Comparison of ENCODE assay signal across 19 cellular contexts in the genomic region with DNA sequence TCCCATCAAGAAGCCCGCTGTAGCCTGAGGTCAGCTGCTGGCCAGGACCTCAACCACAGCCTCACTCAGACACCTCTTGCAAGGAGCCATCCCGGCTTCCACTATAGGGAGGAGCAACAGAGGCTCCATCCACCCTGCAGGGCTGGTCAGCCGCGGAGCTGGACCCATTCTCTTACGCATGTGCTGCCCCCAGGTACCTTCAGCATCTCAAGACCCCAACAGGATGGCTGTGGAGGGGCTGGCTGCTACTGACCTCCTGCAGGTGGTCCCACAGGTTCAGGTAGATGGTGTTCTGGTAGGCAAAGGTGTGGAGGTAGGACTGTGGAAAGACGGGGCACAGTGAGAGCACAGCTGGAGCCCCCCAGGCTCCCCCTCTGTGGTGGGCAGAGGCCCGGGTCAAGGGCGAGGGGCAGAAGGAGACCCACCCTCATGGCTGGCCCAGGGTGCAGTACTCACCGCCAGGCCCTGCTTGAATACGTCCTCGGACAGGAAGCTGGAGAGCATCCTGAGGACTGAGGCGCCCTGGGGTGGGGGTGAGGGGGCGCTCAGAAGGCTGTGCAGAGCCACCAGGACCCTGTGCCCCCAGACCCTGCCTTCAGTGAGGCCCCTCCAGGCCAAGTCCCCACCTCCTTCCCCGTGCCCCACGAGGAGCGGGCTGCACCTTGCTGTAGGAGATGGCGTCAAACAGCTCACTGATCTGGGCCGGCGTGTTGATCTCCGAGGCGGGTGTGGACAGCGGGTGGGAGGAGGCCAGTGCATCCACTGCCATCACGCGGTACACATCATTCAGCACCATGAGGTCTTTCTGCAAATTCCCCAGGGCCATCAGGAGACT. TPM values are rescaled to one million over a fixed set of nuclear protein-coding genes. Genes with fewer than 3 reads are reported as not detected.
DNase-seq lines count a peak whose midpoint lies in the region; ATAC-seq, FAIRE-seq and TF ChIP-seq lines count a peak whose summit lies in the region.
"Had no signal": no experiment of that assay in that cellular context is flagged by ENCODE, and none has a peak within 500 bp of the region (broad histone marks: within the 10 kb centered on the region; RNA-seq: fewer than 3 reads in every experiment).

No MANE protein-coding gene starts in this region.

- H3K23ac ChIP-seq in mesenchymal stem cell (ENCODE audit: low read length in 2 of 2), result no peak overlapping the region

- H3K27ac ChIP-seq in breast epithelium, result peak overlapping the region; percentile 21 to 33
- no peak overlapping the region for H3K27ac ChIP-seq in K562 (ENCODE audit: extremely low read depth, low read depth, low read length)
- H3K27ac ChIP-seq in mesenchymal stem cell (ENCODE audit: low read length, poor library complexity, severe bottlenecking), result no peak overlapping the region
- no peak overlapping the region for H3K27ac ChIP-seq in aorta (ENCODE audit: low read depth in 1 of 2, low read length in 2 of 2)
- no peak overlapping the region for H3K27ac ChIP-seq in left lung

- H3K36me3 Mint-ChIP-seq in MCF 10A (ENCODE audit: insufficient read depth, unreplicated experiment), result peaks cover 93% of the 10 kb centered on the region
- H3K36me3 Mint-ChIP-seq: CD8-positive, alpha-beta memory T cell had no signal

- H3K4me3 Mint-ChIP-seq in MCF 10A (ENCODE audit: unreplicated experiment), result no peak overlapping the region
- H3K4me3 Mint-ChIP-seq: CD8-positive, alpha-beta memory T cell; GM23338 had no signal

- BruUV-seq in MCF 10A (replicated peaks; lab: Mats Ljungman, UMichigan) (no TSS peak), K562 (replicated peaks; lab: Mats Ljungman, UMichigan) (no TSS peak)

- H3K9me3 ChIP-seq in breast epithelium (no peaks in the 10 kb centered on the region), K562 (replicated peaks; ENCODE audit: control insufficient read depth, insufficient read depth, low read depth, low read length) (no peaks in the 10 kb centered on the region), mesenchymal stem cell (ENCODE audit: control insufficient read depth, low read length) (no peaks in the 10 kb centered on the region), aorta (ENCODE audit: control insufficient read depth, low read length) (no peaks in the 10 kb centered on the region), left lung (no peaks in the 10 kb centered on the region)

- no peak overlapping the region for H2BK5ac ChIP-seq in mesenchymal stem cell (ENCODE audit: low read depth, low read length, poor library complexity, severe bottlenecking)

- no peak overlapping the region for H4K8ac ChIP-seq in mesenchymal stem cell (ENCODE audit: low read length)

- no peak overlapping the region for H2BK12ac ChIP-seq in mesenchymal stem cell (ENCODE audit: low read length in 2 of 2)

- no peak overlapping the region for H4K91ac ChIP-seq in mesenchymal stem cell (ENCODE audit: low read length)

- H3K27me3 ChIP-seq in breast epithelium (no peaks in the 10 kb centered on the region), K562 (ENCODE audit: control insufficient read depth in 2 of 2, insufficient read depth in 2 of 2, low read length in 2 of 2) (peaks cover 0 to 7% of the 10 kb centered on the region in 2 experiments; a peak in 1 of 5 replicates), mesenchymal stem cell (ENCODE audit: control insufficient read depth in 1 of 2, insufficient read depth in 1 of 2, low read length in 2 of 2) (no peaks in the 10 kb centered on the region), aorta (ENCODE audit: control insufficient read depth in 1 of 2, insufficient read depth in 2 of 2, low read length in 1 of 2) (no peaks in the 10 kb centered on the region), left lung (no peaks in the 10 kb centered on the region)

- POLR2A ChIA-PET in MCF 10A (lab: Yijun Ruan, JAX), result no interaction called here
- POLR2A ChIA-PET in K562 (lab: Yijun Ruan, JAX), result interaction anchor here (0.6 to 1.5 kb wide), 3 partner anchors 8 to 47 kb away, joined by 3 to 5 read pairs (median 4); a partner anchor contains a TSS

- in situ Hi-C loops in K562 (cut with MboI), result no loop called here

- no peak overlapping the region for H2AK5ac ChIP-seq in mesenchymal stem cell (ENCODE audit: low read length, severe bottlenecking)

- H3K9me3 Mint-ChIP-seq in MCF 10A (ENCODE audit: unreplicated experiment), result no peaks in the 10 kb centered on the region
- H3K9me3 Mint-ChIP-seq: CD8-positive, alpha-beta memory T cell; GM23338 had no signal

- DNase-seq in breast epithelium (ENCODE audit: low spot score in 2 of 2) (no peak), MCF 10A (ENCODE audit: unreplicated experiment) (no peak), K562 (ENCODE audit: extremely low read depth in 1 of 4, low spot score in 3 of 4) (no peak), mesenchymal stem cell (no peak), aorta (peak; percentile 44 to 72), left lung (no peak)
- DNase-seq: CD8-positive, alpha-beta memory T cell; DND-41; KBM-7; NCI-H1048; NCI-H146; NCI-H2081; NCI-H524 had no signal

- H2AFZ ChIP-seq in K562 (ENCODE audit: low read depth, low read length), result peak overlapping the region; percentile 46; the same call in 1 of the 2 replicates
- H2AFZ ChIP-seq in mesenchymal stem cell (ENCODE audit: low read depth, low read length), result no peak overlapping the region
- H2AFZ ChIP-seq: GM23338 had no signal

- H3K14ac ChIP-seq in mesenchymal stem cell (ENCODE audit: low read length in 2 of 2), result no peak overlapping the region

- no peaks in the 10 kb centered on the region for H3K79me2 ChIP-seq in K562 (ENCODE audit: control insufficient read depth, insufficient read depth, low read length)

- no peak for FAIRE-seq in K562 (lab: Jason Lieb, UNC)
- FAIRE-seq: G401.6, GM18507 had no signal

- H4K20me1 ChIP-seq in K562 (replicated peaks; ENCODE audit: control insufficient read depth, insufficient read depth, low read length), result peaks cover 2% of the 10 kb centered on the region; the same call in 1 of the 2 replicates

- H3K4me1 Mint-ChIP-seq in MCF 10A (ENCODE audit: insufficient read depth, unreplicated experiment), result peaks cover 8% of the 10 kb centered on the region
- H3K4me1 Mint-ChIP-seq: CD8-positive, alpha-beta memory T cell had no signal

- ATAC-seq in K562 (peak; percentile 44), aorta (ENCODE audit: low FRiP score) (no peak), GM19395 (IDR thresholded peaks at IDR 0.05; ENCODE audit: unreplicated experiment) (no peak), left lung (no peak), HG03280 (IDR thresholded peaks at IDR 0.05; ENCODE audit: unreplicated experiment) (no peak)
- ATAC-seq: GM23338 had no signal

- H3K9ac ChIP-seq in K562 (ENCODE audit: insufficient read depth in 1 of 2, low read depth in 2 of 2, low read length in 2 of 2) (peak overlapping the region in 1 of 2 experiments; percentile 48; a peak in 1 of 4 replicates), mesenchymal stem cell (ENCODE audit: low read length) (no peak overlapping the region)

- TF ChIP-seq EP300 in K562 (IDR thresholded peaks at IDR 0.05; ENCODE audit: low read length), result no peak

- no peak overlapping the region for H3K4ac ChIP-seq in mesenchymal stem cell (ENCODE audit: low read depth in 1 of 2, low read length in 2 of 2)

- intact Hi-C loops in breast epithelium (cut with DNase I; ENCODE audit: low total_unique reads), result no loop called here
- intact Hi-C loops in MCF 10A (cut with micrococcal nuclease), result no loop called here
- intact Hi-C loops in K562 (cut with micrococcal nuclease), result no loop called here
- intact Hi-C loops in aorta (cut with DNase I), result no loop called here
- intact Hi-C loops in left lung (cut with DNase I), result no loop called here

- no peak for TF ChIP-seq CTCF in breast epithelium (IDR thresholded peaks at IDR 0.05)
- no peak for TF ChIP-seq CTCF in MCF 10A (IDR thresholded peaks at IDR 0.05; ENCODE audit: unreplicated experiment)
- no peak for TF ChIP-seq CTCF in K562 (IDR thresholded peaks at IDR 0.05 in 2 of 3, conservative IDR thresholded peaks at IDR 0.05 in 1 of 3; ENCODE audit: insufficient read depth in 2 of 3, low read depth in 1 of 3, low read length in 3 of 3)
- no peak for TF ChIP-seq CTCF in left lung (IDR thresholded peaks at IDR 0.05)

- H3K4me1 ChIP-seq in breast epithelium (no peaks in the 10 kb centered on the region), K562 (replicated peaks in 1 of 2; ENCODE audit: control insufficient read depth in 2 of 2, insufficient read depth in 2 of 2, low read length in 2 of 2) (peaks cover 0 to 49% of the 10 kb centered on the region in 2 experiments; a peak in 3 of 5 replicates), mesenchymal stem cell (ENCODE audit: control insufficient read depth, insufficient read depth, low read depth, low read length) (peaks cover 24% of the 10 kb centered on the region), aorta (ENCODE audit: control insufficient read depth in 1 of 2, insufficient read depth in 2 of 2, low read length in 2 of 2) (no peaks in the 10 kb centered on the region), left lung (no peaks in the 10 kb centered on the region)

- no peaks in the 10 kb centered on the region for H3K36me3 ChIP-seq in breast epithelium
- H3K36me3 ChIP-seq in K562 (ENCODE audit: control insufficient read depth, insufficient read depth, low read length), result no peaks in the 10 kb centered on the region
- H3K36me3 ChIP-seq in mesenchymal stem cell (ENCODE audit: control insufficient read depth in 1 of 2, insufficient read depth in 2 of 2, low read depth in 1 of 2, low read length in 2 of 2), result peaks cover 41 to 97% of the 10 kb centered on the region in 2 experiments
- no peaks in the 10 kb centered on the region for H3K36me3 ChIP-seq in aorta (ENCODE audit: control insufficient read depth in 1 of 2, insufficient read depth in 2 of 2, low read length in 1 of 2)
- H3K36me3 ChIP-seq in left lung, result peaks cover 0 to 89% of the 10 kb centered on the region in 2 donors

- TF ChIP-seq RAD21 in K562 (CRISPR knock-in tag; conservative IDR thresholded peaks at IDR 0.05 in 1 of 2, IDR thresholded peaks at IDR 0.05 in 1 of 2), result no peak

- WGBS in K562 (ENCODE audit: insufficient coverage, low coverage, missing lambda C conversion rate), result 57% methylated on average over 22 of the region's 24 CpGs
- WGBS in mesenchymal stem cell, result 94% methylated on average over 23 of the region's 24 CpGs
- WGBS in aorta, 2 donors, result 96% methylated on average over 21 to 24 of the region's 24 CpGs

- CTCF ChIA-PET in MCF 10A (lab: Yijun Ruan, JAX), result interaction anchor here (0.6 to 1.2 kb wide), 3 partner anchors 73 to 1174 kb away, joined by 3 read pairs; no protein-coding TSS in a partner anchor
- CTCF ChIA-PET in K562 (lab: Yijun Ruan, JAX; ENCODE audit: low intra/inter-chr PET ratio), result no interaction called here

- no peak overlapping the region for H3K4me3 ChIP-seq in breast epithelium
- H3K4me3 ChIP-seq in K562, result no peak overlapping the region
- H3K4me3 ChIP-seq in mesenchymal stem cell (ENCODE audit: insufficient read depth in 1 of 2, low read depth in 1 of 2, low read length in 2 of 2), result no peak overlapping the region
- no peak overlapping the region for H3K4me3 ChIP-seq in aorta (ENCODE audit: low read length in 2 of 2)
- no peak overlapping the region for H3K4me3 ChIP-seq in left lung
- H3K4me3 ChIP-seq: GM23338 had no signal

- H2BK120ac ChIP-seq in mesenchymal stem cell (ENCODE audit: low read depth, low read length), result no peak overlapping the region

- no peaks in the 10 kb centered on the region for H3K79me1 ChIP-seq in mesenchymal stem cell (replicated peaks; ENCODE audit: low read length, poor library complexity, severe bottlenecking)

- H3K18ac ChIP-seq in mesenchymal stem cell (ENCODE audit: low read depth in 1 of 2, low read length in 2 of 2), result no peak overlapping the region

- no peak for TF ChIP-seq POLR2A in breast epithelium (IDR thresholded peaks at IDR 0.05)
- no peak for TF ChIP-seq POLR2A in K562 (conservative IDR thresholded peaks at IDR 0.05)

- no peak overlapping the region for H3K4me2 ChIP-seq in K562 (ENCODE audit: insufficient read depth, low read length)
- no peak overlapping the region for H3K4me2 ChIP-seq in mesenchymal stem cell (ENCODE audit: low read length, poor library complexity, severe bottlenecking)
- H3K4me2 ChIP-seq: GM23338 had no signal

- H3K9me1 ChIP-seq in K562 (ENCODE audit: control insufficient read depth, insufficient read depth, low read length), result no peaks in the 10 kb centered on the region

- H3K27ac Mint-ChIP-seq in MCF 10A (ENCODE audit: low read depth, unreplicated experiment), result no peak overlapping the region
- H3K27ac Mint-ChIP-seq: CD8-positive, alpha-beta memory T cell; GM23338 had no signal

- peak overlapping the region; percentile 30 for H2BK15ac ChIP-seq in mesenchymal stem cell (ENCODE audit: low read depth, poor library complexity, severe bottlenecking)

- no peaks in the 10 kb centered on the region for H3K27me3 Mint-ChIP-seq in MCF 10A (ENCODE audit: insufficient read depth, unreplicated experiment)

RNA-seq across cellular contexts. Expression of a gene that starts 11.4 kb away (rescaled TPM):
- total RNA-seq in breast epithelium (100 to 1,000 TPM in 2 of 3 donors, 10 to 100 TPM in 1; 26.5 to 129 (median 106) TPM), MCF 10A (2022) (252 and 294 TPM in 2 replicates), K562 (2014; rRNA removed) (1.0 and 1.8 TPM in 2 replicates), K562 (2014; rRNA removed; fragmentation: Illumina TruSeq; extraction: Trizol) (1.1 and 1.3 TPM in 2 replicates), K562 (2015; rRNA removed; fragmentation: Illumina TruSeq; extraction: Trizol) (2.5 and 2.6 TPM in 2 replicates), K562 (2021) (4.8 and 5.7 TPM in 2 replicates), aorta (10 to 100 TPM; 21.4 to 30.7 TPM), left lung (100 to 1,000 TPM in 1 of 2 donors, 10 to 100 TPM in 1; 27.2 to 139 TPM)
- total RNA-seq in K562 (2011; cell fraction: chromatin; rRNA removed; ENCODE audit: low replicate concordance), result 2.9 and 3.1 TPM in 2 replicates
- 1.2 and 1.8 TPM in 2 replicates for total RNA-seq in K562 (2011; cell fraction: nucleolus; rRNA removed)
- 1.5 and 2.5 TPM in 2 replicates for total RNA-seq in K562 (2011; cell fraction: nucleoplasm; rRNA removed)
- polyA plus RNA-seq in K562 (2011; rRNA removed) (0.43 and 2.0 TPM in 2 replicates), K562 (2014; fragmentation: Illumina TruSeq; extraction: Trizol) (4.0 and 4.2 TPM in 2 replicates), K562 (2014; fragmentation: Nextera tagmentation; extraction: Ambion mirVana) (under 1 TPM; 0.23 to 0.27 TPM), K562 (2014; rRNA removed) (4.7 and 8.9 TPM in 2 replicates), aorta (100 to 1,000 TPM in 1 of 2 donors, 1 to 10 TPM in 1; 4.2 to 225 TPM)
- polyA plus RNA-seq in K562 (2011; cell fraction: cytosol; rRNA removed), result 0.63 and 1.5 TPM in 2 replicates
- polyA plus RNA-seq in K562 (2011; cell fraction: nucleus; rRNA removed), result 3.6 and 6.0 TPM in 2 replicates
- 6.6 and 17.5 TPM in 2 replicates for polyA plus RNA-seq in K562 (2012)
- 0.30 and 0.67 TPM in 2 replicates for polyA minus RNA-seq in K562 (2011; rRNA and poly(A)+ RNA removed)
- 0.95 and 3.6 TPM in 2 replicates for polyA minus RNA-seq in K562 (2011; cell fraction: cytosol; rRNA and poly(A)+ RNA removed)
- 0.67 and 0.78 TPM in 2 replicates for polyA minus RNA-seq in K562 (2011; cell fraction: nucleus; rRNA and poly(A)+ RNA removed)
- polyA plus RNA-seq in mesenchymal stem cell (2013, experiment 1 of 2), result 63.7 TPM
- polyA plus RNA-seq in mesenchymal stem cell (2013, experiment 2 of 2), result 61.6 TPM
- polyA plus RNA-seq: CD8-positive, alpha-beta memory T cell had no signal

RNA-seq across cellular contexts. Expression of a gene that starts 27.1 kb away (rescaled TPM):
- 1 to 10 TPM in 1 of 3 donors, under 1 TPM in 1, not detected in 1; 0.64 to 2.3 TPM for total RNA-seq in breast epithelium
- total RNA-seq in MCF 10A (2022), result not detected in 2 replicates
- total RNA-seq in K562 (2011; cell fraction: chromatin; rRNA removed; ENCODE audit: low replicate concordance), result not detected in 2 replicates
- total RNA-seq in K562 (2011; cell fraction: nucleolus; rRNA removed), result not detected in 2 replicates
- total RNA-seq in K562 (2011; cell fraction: nucleoplasm; rRNA removed), result not detected in 2 replicates
- 0.82 and 1.1 TPM in 2 replicates for total RNA-seq in K562 (2014; rRNA removed)
- total RNA-seq in K562 (2014; rRNA removed; fragmentation: Illumina TruSeq; extraction: Trizol), result 0.41 and 0.51 TPM in 2 replicates
- 0.29 and 0.45 TPM in 2 replicates for total RNA-seq in K562 (2015; rRNA removed; fragmentation: Illumina TruSeq; extraction: Trizol)
- 0.47 and 0.66 TPM in 2 replicates for total RNA-seq in K562 (2021)
- 0.08 and 0.14 TPM in 2 replicates for polyA plus RNA-seq in K562 (2011; rRNA removed)
- polyA plus RNA-seq in K562 (2011; cell fraction: cytosol; rRNA removed), result 0.18 and 0.22 TPM in 2 replicates
- polyA plus RNA-seq in K562 (2011; cell fraction: nucleus; rRNA removed), result 0.10 and 0.56 TPM in 2 replicates
- polyA plus RNA-seq in K562 (2012), result 0.39 and 0.48 TPM in 2 replicates
- 0.55 and 0.70 TPM in 2 replicates for polyA plus RNA-seq in K562 (2014; fragmentation: Illumina TruSeq; extraction: Trizol)
- polyA plus RNA-seq in K562 (2014; fragmentation: Nextera tagmentation; extraction: Ambion mirVana), result under 1 TPM; 0.11 to 0.13 TPM
- 0.37 and 0.47 TPM in 2 replicates for polyA plus RNA-seq in K562 (2014; rRNA removed)
- not detected in 2 replicates for polyA minus RNA-seq in K562 (2011; rRNA and poly(A)+ RNA removed)
- polyA minus RNA-seq in K562 (2011; cell fraction: cytosol; rRNA and poly(A)+ RNA removed), result not detected in 2 replicates
- polyA minus RNA-seq in K562 (2011; cell fraction: nucleus; rRNA and poly(A)+ RNA removed), result not detected in 2 replicates
- 0.12 TPM for polyA plus RNA-seq in mesenchymal stem cell (2013, experiment 1 of 2)
- polyA plus RNA-seq in mesenchymal stem cell (2013, experiment 2 of 2), result 0.07 TPM
- not detected for total RNA-seq in aorta
- 1 to 10 TPM in 1 of 2 donors, not detected in 1; 3.0 TPM for polyA plus RNA-seq in aorta
- total RNA-seq in left lung, result under 1 TPM in 1 of 2 donors, not detected in 1; 0.35 TPM
- total RNA-seq: A172; CD8-positive, alpha-beta memory T cell had no signal
- polyA plus RNA-seq: CD8-positive, alpha-beta memory T cell had no signal

RNA-seq across cellular contexts. Expression of a gene that starts 52.2 kb away (rescaled TPM):
- total RNA-seq in breast epithelium, result 10 to 100 TPM in 1 of 3 donors, 1 to 10 TPM in 2; 5.9 to 12.8 (median 6.2) TPM
- total RNA-seq in MCF 10A (2022), result 0.58 and 1.6 TPM in 2 replicates
- 0.44 and 0.67 TPM in 2 replicates for total RNA-seq in K562 (2011; cell fraction: chromatin; rRNA removed; ENCODE audit: low replicate concordance)
- total RNA-seq in K562 (2011; cell fraction: nucleolus; rRNA removed), result 1.0 and 1.2 TPM in 2 replicates
- total RNA-seq in K562 (2011; cell fraction: nucleoplasm; rRNA removed), result 0.44 and 0.46 TPM in 2 replicates
- total RNA-seq in K562 (2014; rRNA removed), result 0.36 and 1.0 TPM in 2 replicates
- total RNA-seq in K562 (2014; rRNA removed; fragmentation: Illumina TruSeq; extraction: Trizol), result not detected in 2 replicates
- total RNA-seq in K562 (2015; rRNA removed; fragmentation: Illumina TruSeq; extraction: Trizol), result 0.14 and 0.49 TPM in 2 replicates
- 1.1 and 1.6 TPM in 2 replicates for total RNA-seq in K562 (2021)
- 0.14 and 0.29 TPM in 2 replicates for polyA plus RNA-seq in K562 (2011; rRNA removed)
- polyA plus RNA-seq in K562 (2011; cell fraction: cytosol; rRNA removed), result 0.12 and 0.75 TPM in 2 replicates
- polyA plus RNA-seq in K562 (2011; cell fraction: nucleus; rRNA removed), result 0.11 and 0.44 TPM in 2 replicates
- polyA plus RNA-seq in K562 (2012), result 0.68 and 1.4 TPM in 2 replicates
- polyA plus RNA-seq in K562 (2014; fragmentation: Illumina TruSeq; extraction: Trizol), result not detected in 2 replicates
- not detected for polyA plus RNA-seq in K562 (2014; fragmentation: Nextera tagmentation; extraction: Ambion mirVana)
- 0.52 and 0.78 TPM in 2 replicates for polyA plus RNA-seq in K562 (2014; rRNA removed)
- 0.07 and 0.15 TPM in 2 replicates for polyA minus RNA-seq in K562 (2011; rRNA and poly(A)+ RNA removed)
- 2.5 TPM in 1 of 2 replicates, not detected in the other for polyA minus RNA-seq in K562 (2011; cell fraction: cytosol; rRNA and poly(A)+ RNA removed)
- polyA minus RNA-seq in K562 (2011; cell fraction: nucleus; rRNA and poly(A)+ RNA removed), result 0.33 and 0.54 TPM in 2 replicates
- 0.03 TPM for polyA plus RNA-seq in mesenchymal stem cell (2013, experiment 1 of 2)
- polyA plus RNA-seq in mesenchymal stem cell (2013, experiment 2 of 2), result 0.03 TPM
- total RNA-seq in aorta, result 1 to 10 TPM in 1 of 2 donors, under 1 TPM in 1; 0.63 to 1.2 TPM
- polyA plus RNA-seq in aorta, result under 1 TPM in 1 of 2 donors, not detected in 1; 0.49 TPM
- total RNA-seq in left lung, result 1 to 10 TPM; 3.0 to 4.2 TPM

Comparison
In these comparisons a context has a peak if more than half of its experiments do, and no peak if none do; other contexts are left out.
1. DNase-seq: peak in aorta (2 of 2); none in breast epithelium (0 of 2), MCF 10A (single experiment), K562 (0 of 4), mesenchymal stem cell (single experiment) and left lung (0 of 2).
2. H3K27ac ChIP-seq: peak in breast epithelium (2 of 2); none in K562 (single experiment), mesenchymal stem cell (single experiment), aorta (0 of 2) and left lung (0 of 2).